1 cellular context compared by ENCODE assay signal in the genomic region with DNA sequence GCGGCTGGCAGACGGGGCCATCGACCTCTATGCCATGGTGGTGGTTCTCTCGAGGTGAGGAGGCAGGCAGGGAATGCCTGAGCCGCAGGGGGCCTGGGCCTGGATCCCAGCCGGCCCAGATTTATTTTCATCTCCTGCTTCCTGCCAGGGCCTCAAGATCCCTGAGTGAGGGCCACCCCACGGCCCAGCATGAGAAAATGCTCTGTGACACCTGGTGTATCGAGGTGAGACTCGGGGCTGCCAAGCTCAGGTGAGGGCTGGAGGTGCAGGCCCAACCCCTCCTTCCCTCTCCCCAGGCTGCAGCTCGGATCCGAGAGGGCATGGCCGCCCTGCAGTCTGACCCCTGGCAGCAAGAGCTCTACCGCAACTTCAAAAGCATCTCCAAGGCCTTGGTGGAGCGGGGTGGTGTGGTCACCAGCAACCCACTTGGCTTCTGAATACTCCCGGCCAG.
TF ChIP-seq lines count a peak whose summit lies in the region.

No MANE protein-coding gene starts in this region.

TF ChIP-seq in HepG2, 621 proteins besides CTCF, POLR2A, EP300 and RAD21:
- TF ChIP-seq, protein P1, sequence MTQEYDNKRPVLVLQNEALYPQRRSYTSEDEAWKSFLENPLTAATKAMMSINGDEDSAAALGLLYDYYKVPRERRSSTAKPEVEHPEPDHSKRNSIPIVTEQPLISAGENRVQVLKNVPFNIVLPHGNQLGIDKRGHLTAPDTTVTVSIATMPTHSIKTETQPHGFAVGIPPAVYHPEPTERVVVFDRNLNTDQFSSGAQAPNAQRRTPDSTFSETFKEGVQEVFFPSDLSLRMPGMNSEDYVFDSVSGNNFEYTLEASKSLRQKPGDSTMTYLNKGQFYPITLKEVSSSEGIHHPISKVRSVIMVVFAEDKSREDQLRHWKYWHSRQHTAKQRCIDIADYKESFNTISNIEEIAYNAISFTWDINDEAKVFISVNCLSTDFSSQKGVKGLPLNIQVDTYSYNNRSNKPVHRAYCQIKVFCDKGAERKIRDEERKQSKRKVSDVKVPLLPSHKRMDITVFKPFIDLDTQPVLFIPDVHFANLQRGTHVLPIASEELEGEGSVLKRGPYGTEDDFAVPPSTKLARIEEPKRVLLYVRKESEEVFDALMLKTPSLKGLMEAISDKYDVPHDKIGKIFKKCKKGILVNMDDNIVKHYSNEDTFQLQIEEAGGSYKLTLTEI (CRISPR knock-in tag; conservative IDR thresholded peaks at IDR 0.05): no peak
- peak; percentile 37; the same call in 1 of the 2 replicates for TF ChIP-seq RBFOX2 (IDR thresholded peaks at IDR 0.05; ENCODE audit: low read depth, low read length)
- peak; percentile 70 for TF ChIP-seq AGO2 (optimal IDR thresholded peaks at IDR 0.05; ENCODE audit: low read depth, low read length)
- TF ChIP-seq ZFYVE20 (CRISPR knock-in tag; IDR thresholded peaks at IDR 0.05; ENCODE audit: borderline replicate concordance, low read depth): no peak
TF ChIP-seq in HepG2: peak in this region for 2.
